Comparison of ENCODE assay signal across 6 cellular contexts in the genomic region with DNA sequence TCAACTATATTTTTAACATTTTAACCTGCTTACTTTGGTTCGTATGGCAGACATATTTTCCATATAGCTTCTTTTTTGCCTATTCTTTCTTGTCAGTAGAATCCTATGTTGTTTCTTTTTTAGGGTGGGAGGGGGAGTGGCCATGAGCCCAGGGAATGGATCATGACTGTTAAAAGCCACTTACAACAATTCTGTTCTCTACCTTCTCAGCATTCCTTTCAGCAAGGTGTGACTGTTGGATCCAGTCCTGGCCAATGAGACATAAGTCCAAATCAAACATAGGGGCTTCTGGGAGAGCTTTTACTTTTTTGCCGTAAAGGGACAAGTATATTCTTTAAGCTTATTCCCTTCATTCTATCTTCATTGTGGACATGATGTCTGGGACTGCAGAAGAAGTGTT. TPM values are rescaled to one million over a fixed set of nuclear protein-coding genes. Genes with fewer than 3 reads are reported as not detected.
"Had no signal": no experiment of that assay in that cellular context is flagged by ENCODE, and none has a peak within 500 bp of the region (broad histone marks: within the 10 kb centered on the region; RNA-seq: fewer than 3 reads in every experiment).

No MANE protein-coding gene starts in this region.

- H3K27ac ChIP-seq: HL-60, KMS-11 had no signal

- H3K9ac ChIP-seq: KMS-11 had no signal

- H3K4me2 ChIP-seq: KMS-11 had no signal

- H3K4me3 ChIP-seq: K562 had no signal

- DNase-seq: KBM-7, KG1 had no signal

- ATAC-seq: HepG2, K562 had no signal

RNA-seq across cellular contexts. Expression of a gene that starts 25.0 kb away (rescaled TPM):
- total RNA-seq: HepG2 had no signal
